ENCODE assay signal across 17 cellular contexts in genomic region chr1:224217655-224218615, GRCh38. TPM values are rescaled to one million over a fixed set of nuclear protein-coding genes. Genes with fewer than 3 reads are reported as not detected.
DNase-seq lines count a peak whose midpoint lies in the region; ATAC-seq, FAIRE-seq and TF ChIP-seq lines count a peak whose summit lies in the region.
"Had no signal": no experiment of that assay in that cellular context is flagged by ENCODE, and none has a peak within 500 bp of the region (broad histone marks: within the 10 kb centered on the region; RNA-seq: fewer than 3 reads in every experiment).

No MANE protein-coding gene starts in this region.

- H3K36me3 ChIP-seq in SK-N-MC (ENCODE audit: insufficient read depth, low read length) = no peaks in the 10 kb centered on the region
- no peaks in the 10 kb centered on the region for H3K36me3 ChIP-seq in gastroesophageal sphincter

- TF ChIP-seq POLR2A in gastroesophageal sphincter (IDR thresholded peaks at IDR 0.05) = no peak
- TF ChIP-seq POLR2A in GM12892 (IDR thresholded peaks at IDR 0.05; ENCODE audit: low read depth, low read length) = no peak

- no peaks in the 10 kb centered on the region for H3K27me3 Mint-ChIP-seq in stimulated activated memory B cell treated with anti-CD40 and anti-IgM and Interleukin-4, amounts not matched to agents 10 μg/mL and 1 μg/mL and 100 μg/mL, for 72 hours

- H3K4me1 Mint-ChIP-seq in stimulated activated memory B cell treated with anti-CD40 and anti-IgM and Interleukin-4, amounts not matched to agents 10 μg/mL and 1 μg/mL and 100 μg/mL, for 72 hours = peaks cover 15% of the 10 kb centered on the region
- H3K4me1 Mint-ChIP-seq: natural killer cell had no signal

- DNase-seq in activated naive CD4-positive, alpha-beta T cell treated with anti-CD3 and anti-CD28 coated beads, Interleukin-2, amount 50 U/mL, for 72 hours (ENCODE audit: low spot score in 2 of 2) = no peak
- DNase-seq in activated naive CD4-positive, alpha-beta T cell treated with Interleukin-2 at 50 U/mL for 16 hours = no peak
- DNase-seq in SK-N-MC (ENCODE audit: low read depth, low spot score) = no peak
- DNase-seq in left kidney (ENCODE audit: low read depth, low spot score) = peak; percentile 79
- DNase-seq in GM12892 (ENCODE audit: insufficient read length) = no peak
- DNase-seq: activated effector memory CD4-positive, alpha-beta T cell treated with anti-CD3 and anti-CD28 coated beads, Interleukin-2, amount 50 U/mL, for 16 hours; amygdala; foreskin fibroblast; natural killer cell; NCI-H187 treated with DMSO at 0.1 percent for 48 hours; NCI-H446; PC-9 had no signal

- no peaks in the 10 kb centered on the region for H3K9me3 ChIP-seq in SK-N-MC (ENCODE audit: low read depth, low read length)
- no peaks in the 10 kb centered on the region for H3K9me3 ChIP-seq in gastroesophageal sphincter

- TF ChIP-seq CTCF in gastroesophageal sphincter (IDR thresholded peaks at IDR 0.05) = no peak

- H3K9ac ChIP-seq in SK-N-MC (ENCODE audit: insufficient read length) = no peak overlapping the region

- H3K27ac Mint-ChIP-seq in activated naive CD4-positive, alpha-beta T cell treated with anti-CD3 and anti-CD28 coated beads, Interleukin-2, amount 50 U/mL, for 72 hours = peak overlapping the region; percentile 2 to 5
- H3K27ac Mint-ChIP-seq in stimulated activated memory B cell treated with anti-CD40 and anti-IgM and Interleukin-4, amounts not matched to agents 10 μg/mL and 1 μg/mL and 100 μg/mL, for 72 hours = peak overlapping the region; percentile 53
- H3K27ac Mint-ChIP-seq: natural killer cell had no signal

- no peak for FAIRE-seq in GM12892 (lab: Jason Lieb, UNC)

- no peaks in the 10 kb centered on the region for H3K27me3 ChIP-seq in gastroesophageal sphincter

- ATAC-seq in activated naive CD4-positive, alpha-beta T cell treated with anti-CD3 and anti-CD28 coated beads, Interleukin-2, amount 50 U/mL, for 72 hours = no peak
- no peak for ATAC-seq in stimulated activated memory B cell treated with anti-CD40 and anti-IgM and Interleukin-4, amounts not matched to agents 10 μg/mL and 1 μg/mL and 100 μg/mL, for 72 hours
- ATAC-seq in gastroesophageal sphincter = no peak
- ATAC-seq in GM19463 (IDR thresholded peaks at IDR 0.05; ENCODE audit: unreplicated experiment) = no peak
- ATAC-seq: natural killer cell, SK-N-SH treated with all-trans-retinoic acid at 6 μM for 48 hours had no signal

- peaks cover 0 to 18% (median 0%) of the 10 kb centered on the region in 3 donors for H3K4me1 ChIP-seq in gastroesophageal sphincter

- H3K27ac ChIP-seq in SK-N-MC (0 out of 2 replicates have a peak overlapping the region, but pooled peaks have one; percentile 19), gastroesophageal sphincter (no peak overlapping the region)
- H3K27ac ChIP-seq: PC-9, VCaP had no signal

- no peak overlapping the region for H3K4me3 ChIP-seq in SK-N-MC
- no peak overlapping the region for H3K4me3 ChIP-seq in gastroesophageal sphincter
- H3K4me3 ChIP-seq: PC-9 had no signal

- 67 to 78% methylated on average over 3 to 11 of the region's 11 CpGs for WGBS in gastroesophageal sphincter (ENCODE audit: low coverage in 1 of 2), 2 donors

- H3K4me3 Mint-ChIP-seq in stimulated activated memory B cell treated with anti-CD40 and anti-IgM and Interleukin-4, amounts not matched to agents 10 μg/mL and 1 μg/mL and 100 μg/mL, for 72 hours = no peak overlapping the region
- H3K4me3 Mint-ChIP-seq: natural killer cell had no signal

- H3K36me3 Mint-ChIP-seq in activated naive CD4-positive, alpha-beta T cell treated with anti-CD3 and anti-CD28 coated beads, Interleukin-2, amount 50 U/mL, for 72 hours = no peaks in the 10 kb centered on the region
- H3K36me3 Mint-ChIP-seq in stimulated activated memory B cell treated with anti-CD40 and anti-IgM and Interleukin-4, amounts not matched to agents 10 μg/mL and 1 μg/mL and 100 μg/mL, for 72 hours = no peaks in the 10 kb centered on the region
- H3K36me3 Mint-ChIP-seq: natural killer cell had no signal

- TF ChIP-seq EP300 in gastroesophageal sphincter (IDR thresholded peaks at IDR 0.05) = no peak

- no peaks in the 10 kb centered on the region for H3K9me3 Mint-ChIP-seq in activated naive CD4-positive, alpha-beta T cell treated with anti-CD3 and anti-CD28 coated beads, Interleukin-2, amount 50 U/mL, for 72 hours
- H3K9me3 Mint-ChIP-seq in stimulated activated memory B cell treated with anti-CD40 and anti-IgM and Interleukin-4, amounts not matched to agents 10 μg/mL and 1 μg/mL and 100 μg/mL, for 72 hours = no peaks in the 10 kb centered on the region
- H3K9me3 Mint-ChIP-seq: natural killer cell had no signal

RNA-seq across cellular contexts. Expression of gene DEGS1, which starts 34.9 kb away (rescaled TPM):
- 10 to 100 TPM; 10.5 to 38.3 TPM for total RNA-seq in activated naive CD4-positive, alpha-beta T cell treated with anti-CD3 and anti-CD28 coated beads, Interleukin-2, amount 50 U/mL, for 72 hours
- total RNA-seq in gastroesophageal sphincter = 100 to 1,000 TPM; 118 to 150 (median 138) TPM
- polyA plus RNA-seq in GM12892 (2012; ENCODE audit: missing spikeins) = 49.3 TPM
